In the genomic region with DNA sequence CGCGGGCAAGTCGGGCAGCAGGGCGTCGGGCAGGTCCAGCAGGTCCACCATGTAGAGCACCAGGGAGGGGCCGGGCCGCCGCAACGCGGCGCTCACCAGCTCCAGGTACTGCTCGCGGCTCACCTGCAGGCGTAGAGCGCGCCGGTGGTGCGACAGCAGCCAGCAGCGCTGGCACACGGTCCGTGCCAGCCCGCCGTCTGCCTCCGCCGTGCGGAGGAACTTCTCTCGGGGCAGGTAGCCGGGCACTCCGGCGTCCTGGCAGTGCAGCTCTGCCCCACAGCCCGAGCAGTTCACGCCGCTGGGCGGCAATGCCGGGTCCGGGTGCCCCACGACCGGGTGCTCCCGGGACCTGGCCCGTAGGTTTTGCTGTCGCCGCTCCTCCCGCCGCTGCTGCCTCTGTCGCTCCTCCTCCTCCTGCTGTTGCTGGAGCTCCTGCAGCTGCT, we compare ENCODE assay signal across 1 cellular context.
TF ChIP-seq lines count a peak whose summit lies in the region.

No MANE protein-coding gene starts in this region.

TF ChIP-seq in HepG2, 621 proteins besides CTCF, POLR2A, EP300 and RAD21 (continued from another document and continues in another):
- TF ChIP-seq, protein P1, sequence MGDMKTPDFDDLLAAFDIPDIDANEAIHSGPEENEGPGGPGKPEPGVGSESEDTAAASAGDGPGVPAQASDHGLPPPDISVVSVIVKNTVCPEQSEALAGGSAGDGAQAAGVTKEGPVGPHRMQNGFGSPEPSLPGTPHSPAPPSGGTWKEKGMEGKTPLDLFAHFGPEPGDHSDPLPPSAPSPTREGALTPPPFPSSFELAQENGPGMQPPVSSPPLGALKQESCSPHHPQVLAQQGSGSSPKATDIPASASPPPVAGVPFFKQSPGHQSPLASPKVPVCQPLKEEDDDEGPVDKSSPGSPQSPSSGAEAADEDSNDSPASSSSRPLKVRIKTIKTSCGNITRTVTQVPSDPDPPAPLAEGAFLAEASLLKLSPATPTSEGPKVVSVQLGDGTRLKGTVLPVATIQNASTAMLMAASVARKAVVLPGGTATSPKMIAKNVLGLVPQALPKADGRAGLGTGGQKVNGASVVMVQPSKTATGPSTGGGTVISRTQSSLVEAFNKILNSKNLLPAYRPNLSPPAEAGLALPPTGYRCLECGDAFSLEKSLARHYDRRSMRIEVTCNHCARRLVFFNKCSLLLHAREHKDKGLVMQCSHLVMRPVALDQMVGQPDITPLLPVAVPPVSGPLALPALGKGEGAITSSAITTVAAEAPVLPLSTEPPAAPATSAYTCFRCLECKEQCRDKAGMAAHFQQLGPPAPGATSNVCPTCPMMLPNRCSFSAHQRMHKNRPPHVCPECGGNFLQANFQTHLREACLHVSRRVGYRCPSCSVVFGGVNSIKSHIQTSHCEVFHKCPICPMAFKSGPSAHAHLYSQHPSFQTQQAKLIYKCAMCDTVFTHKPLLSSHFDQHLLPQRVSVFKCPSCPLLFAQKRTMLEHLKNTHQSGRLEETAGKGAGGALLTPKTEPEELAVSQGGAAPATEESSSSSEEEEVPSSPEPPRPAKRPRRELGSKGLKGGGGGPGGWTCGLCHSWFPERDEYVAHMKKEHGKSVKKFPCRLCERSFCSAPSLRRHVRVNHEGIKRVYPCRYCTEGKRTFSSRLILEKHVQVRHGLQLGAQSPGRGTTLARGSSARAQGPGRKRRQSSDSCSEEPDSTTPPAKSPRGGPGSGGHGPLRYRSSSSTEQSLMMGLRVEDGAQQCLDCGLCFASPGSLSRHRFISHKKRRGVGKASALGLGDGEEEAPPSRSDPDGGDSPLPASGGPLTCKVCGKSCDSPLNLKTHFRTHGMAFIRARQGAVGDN (CRISPR knock-in tag; IDR thresholded peaks at IDR 0.05) = peak; percentile 57
- no peak for TF ChIP-seq KLF13 (CRISPR knock-in tag; IDR thresholded peaks at IDR 0.05)
- TF ChIP-seq HES4 (CRISPR knock-in tag; IDR thresholded peaks at IDR 0.05; ENCODE audit: borderline replicate concordance) = peak; percentile 72
- TF ChIP-seq, protein P2, sequence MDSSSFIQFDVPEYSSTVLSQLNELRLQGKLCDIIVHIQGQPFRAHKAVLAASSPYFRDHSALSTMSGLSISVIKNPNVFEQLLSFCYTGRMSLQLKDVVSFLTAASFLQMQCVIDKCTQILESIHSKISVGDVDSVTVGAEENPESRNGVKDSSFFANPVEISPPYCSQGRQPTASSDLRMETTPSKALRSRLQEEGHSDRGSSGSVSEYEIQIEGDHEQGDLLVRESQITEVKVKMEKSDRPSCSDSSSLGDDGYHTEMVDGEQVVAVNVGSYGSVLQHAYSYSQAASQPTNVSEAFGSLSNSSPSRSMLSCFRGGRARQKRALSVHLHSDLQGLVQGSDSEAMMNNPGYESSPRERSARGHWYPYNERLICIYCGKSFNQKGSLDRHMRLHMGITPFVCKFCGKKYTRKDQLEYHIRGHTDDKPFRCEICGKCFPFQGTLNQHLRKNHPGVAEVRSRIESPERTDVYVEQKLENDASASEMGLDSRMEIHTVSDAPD (CRISPR knock-in tag; IDR thresholded peaks at IDR 0.05) = 0 out of 2 replicates have a peak, but pooled peaks have one; percentile 27
- no peak for TF ChIP-seq REXO4 (CRISPR knock-in tag; IDR thresholded peaks at IDR 0.05; ENCODE audit: borderline replicate concordance)
- TF ChIP-seq, protein P3, sequence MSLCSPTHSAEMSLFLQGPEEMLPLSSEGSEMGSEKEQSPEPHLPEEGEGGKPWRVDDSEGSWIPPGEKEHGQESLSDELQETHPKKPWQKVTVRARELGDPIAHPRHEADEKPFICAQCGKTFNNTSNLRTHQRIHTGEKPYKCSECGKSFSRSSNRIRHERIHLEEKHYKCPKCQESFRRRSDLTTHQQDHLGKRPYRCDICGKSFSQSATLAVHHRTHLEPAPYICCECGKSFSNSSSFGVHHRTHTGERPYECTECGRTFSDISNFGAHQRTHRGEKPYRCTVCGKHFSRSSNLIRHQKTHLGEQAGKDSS (CRISPR knock-in tag; IDR thresholded peaks at IDR 0.05; ENCODE audit: borderline replicate concordance, low read depth) = no peak
- TF ChIP-seq, protein P4, sequence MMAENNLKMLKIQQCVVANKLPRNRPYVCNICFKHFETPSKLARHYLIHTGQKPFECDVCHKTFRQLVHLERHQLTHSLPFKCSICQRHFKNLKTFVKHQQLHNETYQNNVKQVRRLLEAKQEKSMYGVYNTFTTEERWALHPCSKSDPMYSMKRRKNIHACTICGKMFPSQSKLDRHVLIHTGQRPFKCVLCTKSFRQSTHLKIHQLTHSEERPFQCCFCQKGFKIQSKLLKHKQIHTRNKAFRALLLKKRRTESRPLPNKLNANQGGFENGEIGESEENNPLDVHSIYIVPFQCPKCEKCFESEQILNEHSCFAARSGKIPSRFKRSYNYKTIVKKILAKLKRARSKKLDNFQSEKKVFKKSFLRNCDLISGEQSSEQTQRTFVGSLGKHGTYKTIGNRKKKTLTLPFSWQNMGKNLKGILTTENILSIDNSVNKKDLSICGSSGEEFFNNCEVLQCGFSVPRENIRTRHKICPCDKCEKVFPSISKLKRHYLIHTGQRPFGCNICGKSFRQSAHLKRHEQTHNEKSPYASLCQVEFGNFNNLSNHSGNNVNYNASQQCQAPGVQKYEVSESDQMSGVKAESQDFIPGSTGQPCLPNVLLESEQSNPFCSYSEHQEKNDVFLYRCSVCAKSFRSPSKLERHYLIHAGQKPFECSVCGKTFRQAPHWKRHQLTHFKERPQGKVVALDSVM (CRISPR knock-in tag; IDR thresholded peaks at IDR 0.05) = 0 out of 2 replicates have a peak, but pooled peaks have one; percentile 32
- TF ChIP-seq, protein P5, sequence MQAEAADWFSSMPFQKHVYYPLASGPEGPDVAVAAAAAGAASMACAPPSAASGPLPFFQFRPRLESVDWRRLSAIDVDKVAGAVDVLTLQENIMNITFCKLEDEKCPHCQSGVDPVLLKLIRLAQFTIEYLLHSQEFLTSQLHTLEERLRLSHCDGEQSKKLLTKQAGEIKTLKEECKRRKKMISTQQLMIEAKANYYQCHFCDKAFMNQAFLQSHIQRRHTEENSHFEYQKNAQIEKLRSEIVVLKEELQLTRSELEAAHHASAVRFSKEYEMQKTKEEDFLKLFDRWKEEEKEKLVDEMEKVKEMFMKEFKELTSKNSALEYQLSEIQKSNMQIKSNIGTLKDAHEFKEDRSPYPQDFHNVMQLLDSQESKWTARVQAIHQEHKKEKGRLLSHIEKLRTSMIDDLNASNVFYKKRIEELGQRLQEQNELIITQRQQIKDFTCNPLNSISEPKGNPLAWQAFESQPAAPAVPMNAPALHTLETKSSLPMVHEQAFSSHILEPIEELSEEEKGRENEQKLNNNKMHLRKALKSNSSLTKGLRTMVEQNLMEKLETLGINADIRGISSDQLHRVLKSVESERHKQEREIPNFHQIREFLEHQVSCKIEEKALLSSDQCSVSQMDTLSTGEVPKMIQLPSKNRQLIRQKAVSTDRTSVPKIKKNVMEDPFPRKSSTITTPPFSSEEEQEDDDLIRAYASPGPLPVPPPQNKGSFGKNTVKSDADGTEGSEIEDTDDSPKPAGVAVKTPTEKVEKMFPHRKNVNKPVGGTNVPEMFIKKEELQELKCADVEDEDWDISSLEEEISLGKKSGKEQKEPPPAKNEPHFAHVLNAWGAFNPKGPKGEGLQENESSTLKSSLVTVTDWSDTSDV (CRISPR knock-in tag; IDR thresholded peaks at IDR 0.05) = 0 out of 2 replicates have a peak, but pooled peaks have one; percentile 29
- no peak for TF ChIP-seq GPN1 (CRISPR knock-in tag; IDR thresholded peaks at IDR 0.05; ENCODE audit: borderline replicate concordance)
- TF ChIP-seq REPIN1 (CRISPR knock-in tag; IDR thresholded peaks at IDR 0.05; ENCODE audit: borderline replicate concordance, low read depth) = no peak
- 0 out of 2 replicates have a peak, but pooled peaks have one; percentile 25 for TF ChIP-seq SATB2 (CRISPR knock-in tag; IDR thresholded peaks at IDR 0.05)
- TF ChIP-seq, protein P6, sequence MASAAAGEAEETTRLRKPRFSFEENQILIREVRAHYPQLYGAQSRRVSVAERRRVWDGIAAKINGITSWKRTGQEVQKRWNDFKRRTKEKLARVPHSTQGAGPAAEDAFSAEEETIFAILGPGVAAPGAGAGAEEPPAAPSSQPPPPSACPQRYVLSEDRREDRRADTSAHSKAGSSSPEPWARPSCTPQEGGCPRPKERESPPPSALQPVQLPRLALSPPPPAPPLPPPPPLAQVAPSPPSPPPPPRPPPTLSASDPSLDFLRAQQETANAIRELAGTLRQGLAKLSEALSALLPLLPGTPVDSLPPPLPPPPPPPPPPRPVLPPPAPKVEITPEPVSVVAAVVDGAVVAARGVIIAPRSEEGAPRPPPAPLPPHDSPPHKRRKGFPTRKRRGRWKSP (CRISPR knock-in tag; IDR thresholded peaks at IDR 0.05) = peak; percentile 94
- no peak for TF ChIP-seq NAIF1 (CRISPR knock-in tag; IDR thresholded peaks at IDR 0.05; ENCODE audit: borderline replicate concordance)
- TF ChIP-seq ZNF350 (CRISPR knock-in tag; IDR thresholded peaks at IDR 0.05; ENCODE audit: borderline replicate concordance, low read depth) = no peak
- TF ChIP-seq FOXK2 (IDR thresholded peaks at IDR 0.05) = no peak
- TF ChIP-seq ZNF670 (CRISPR knock-in tag; IDR thresholded peaks at IDR 0.05; ENCODE audit: borderline replicate concordance) = peak; percentile 90; the same call in 1 of the 2 replicates
- TF ChIP-seq SMYD3 (CRISPR knock-in tag; IDR thresholded peaks at IDR 0.05) = no peak
- 0 out of 2 replicates have a peak, but pooled peaks have one; percentile 27 for TF ChIP-seq NCOA1 (CRISPR knock-in tag; IDR thresholded peaks at IDR 0.05)
- TF ChIP-seq, protein P7, sequence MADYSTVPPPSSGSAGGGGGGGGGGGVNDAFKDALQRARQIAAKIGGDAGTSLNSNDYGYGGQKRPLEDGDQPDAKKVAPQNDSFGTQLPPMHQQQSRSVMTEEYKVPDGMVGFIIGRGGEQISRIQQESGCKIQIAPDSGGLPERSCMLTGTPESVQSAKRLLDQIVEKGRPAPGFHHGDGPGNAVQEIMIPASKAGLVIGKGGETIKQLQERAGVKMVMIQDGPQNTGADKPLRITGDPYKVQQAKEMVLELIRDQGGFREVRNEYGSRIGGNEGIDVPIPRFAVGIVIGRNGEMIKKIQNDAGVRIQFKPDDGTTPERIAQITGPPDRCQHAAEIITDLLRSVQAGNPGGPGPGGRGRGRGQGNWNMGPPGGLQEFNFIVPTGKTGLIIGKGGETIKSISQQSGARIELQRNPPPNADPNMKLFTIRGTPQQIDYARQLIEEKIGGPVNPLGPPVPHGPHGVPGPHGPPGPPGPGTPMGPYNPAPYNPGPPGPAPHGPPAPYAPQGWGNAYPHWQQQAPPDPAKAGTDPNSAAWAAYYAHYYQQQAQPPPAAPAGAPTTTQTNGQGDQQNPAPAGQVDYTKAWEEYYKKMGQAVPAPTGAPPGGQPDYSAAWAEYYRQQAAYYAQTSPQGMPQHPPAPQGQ (CRISPR knock-in tag; IDR thresholded peaks at IDR 0.05; ENCODE audit: borderline replicate concordance) = no peak
- TF ChIP-seq JUND (CRISPR knock-in tag; IDR thresholded peaks at IDR 0.05) = no peak
- no peak for TF ChIP-seq IRF2 (CRISPR knock-in tag; IDR thresholded peaks at IDR 0.05)
- TF ChIP-seq TCF7 (IDR thresholded peaks at IDR 0.05; ENCODE audit: low read depth) = no peak
- no peak for TF ChIP-seq SIN3B (IDR thresholded peaks at IDR 0.05; ENCODE audit: low read length)
- TF ChIP-seq, protein P8, sequence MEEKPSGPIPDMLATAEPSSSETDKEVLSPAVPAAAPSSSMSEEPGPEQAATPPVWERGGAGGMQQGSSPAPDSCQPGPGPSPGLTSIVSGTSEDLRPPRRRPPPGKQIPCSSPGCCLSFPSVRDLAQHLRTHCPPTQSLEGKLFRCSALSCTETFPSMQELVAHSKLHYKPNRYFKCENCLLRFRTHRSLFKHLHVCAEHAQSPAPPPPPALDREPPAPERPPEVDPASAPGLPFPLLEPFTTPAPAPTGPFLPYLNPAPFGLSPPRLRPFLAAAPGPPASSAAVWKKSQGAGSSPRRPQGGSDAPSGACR (CRISPR knock-in tag; IDR thresholded peaks at IDR 0.05) = 0 out of 2 replicates have a peak, but pooled peaks have one; percentile 21
- TF ChIP-seq, protein P9, sequence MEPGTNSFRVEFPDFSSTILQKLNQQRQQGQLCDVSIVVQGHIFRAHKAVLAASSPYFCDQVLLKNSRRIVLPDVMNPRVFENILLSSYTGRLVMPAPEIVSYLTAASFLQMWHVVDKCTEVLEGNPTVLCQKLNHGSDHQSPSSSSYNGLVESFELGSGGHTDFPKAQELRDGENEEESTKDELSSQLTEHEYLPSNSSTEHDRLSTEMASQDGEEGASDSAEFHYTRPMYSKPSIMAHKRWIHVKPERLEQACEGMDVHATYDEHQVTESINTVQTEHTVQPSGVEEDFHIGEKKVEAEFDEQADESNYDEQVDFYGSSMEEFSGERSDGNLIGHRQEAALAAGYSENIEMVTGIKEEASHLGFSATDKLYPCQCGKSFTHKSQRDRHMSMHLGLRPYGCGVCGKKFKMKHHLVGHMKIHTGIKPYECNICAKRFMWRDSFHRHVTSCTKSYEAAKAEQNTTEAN (CRISPR knock-in tag; conservative IDR thresholded peaks at IDR 0.05) = no peak
- peak; percentile 74; the same call in 1 of the 2 replicates for TF ChIP-seq ZNF709 (CRISPR knock-in tag; IDR thresholded peaks at IDR 0.05)
- 0 out of 2 replicates have a peak, but pooled peaks have one; percentile 20 for TF ChIP-seq FOXC1 (CRISPR knock-in tag; IDR thresholded peaks at IDR 0.05; ENCODE audit: borderline replicate concordance)
- no peak for TF ChIP-seq ZC3H4 (CRISPR knock-in tag; IDR thresholded peaks at IDR 0.05; ENCODE audit: borderline replicate concordance)
- TF ChIP-seq ARID2 (CRISPR knock-in tag; IDR thresholded peaks at IDR 0.05; ENCODE audit: borderline replicate concordance) = 0 out of 2 replicates have a peak, but pooled peaks have one; percentile 5
- TF ChIP-seq, protein P10, sequence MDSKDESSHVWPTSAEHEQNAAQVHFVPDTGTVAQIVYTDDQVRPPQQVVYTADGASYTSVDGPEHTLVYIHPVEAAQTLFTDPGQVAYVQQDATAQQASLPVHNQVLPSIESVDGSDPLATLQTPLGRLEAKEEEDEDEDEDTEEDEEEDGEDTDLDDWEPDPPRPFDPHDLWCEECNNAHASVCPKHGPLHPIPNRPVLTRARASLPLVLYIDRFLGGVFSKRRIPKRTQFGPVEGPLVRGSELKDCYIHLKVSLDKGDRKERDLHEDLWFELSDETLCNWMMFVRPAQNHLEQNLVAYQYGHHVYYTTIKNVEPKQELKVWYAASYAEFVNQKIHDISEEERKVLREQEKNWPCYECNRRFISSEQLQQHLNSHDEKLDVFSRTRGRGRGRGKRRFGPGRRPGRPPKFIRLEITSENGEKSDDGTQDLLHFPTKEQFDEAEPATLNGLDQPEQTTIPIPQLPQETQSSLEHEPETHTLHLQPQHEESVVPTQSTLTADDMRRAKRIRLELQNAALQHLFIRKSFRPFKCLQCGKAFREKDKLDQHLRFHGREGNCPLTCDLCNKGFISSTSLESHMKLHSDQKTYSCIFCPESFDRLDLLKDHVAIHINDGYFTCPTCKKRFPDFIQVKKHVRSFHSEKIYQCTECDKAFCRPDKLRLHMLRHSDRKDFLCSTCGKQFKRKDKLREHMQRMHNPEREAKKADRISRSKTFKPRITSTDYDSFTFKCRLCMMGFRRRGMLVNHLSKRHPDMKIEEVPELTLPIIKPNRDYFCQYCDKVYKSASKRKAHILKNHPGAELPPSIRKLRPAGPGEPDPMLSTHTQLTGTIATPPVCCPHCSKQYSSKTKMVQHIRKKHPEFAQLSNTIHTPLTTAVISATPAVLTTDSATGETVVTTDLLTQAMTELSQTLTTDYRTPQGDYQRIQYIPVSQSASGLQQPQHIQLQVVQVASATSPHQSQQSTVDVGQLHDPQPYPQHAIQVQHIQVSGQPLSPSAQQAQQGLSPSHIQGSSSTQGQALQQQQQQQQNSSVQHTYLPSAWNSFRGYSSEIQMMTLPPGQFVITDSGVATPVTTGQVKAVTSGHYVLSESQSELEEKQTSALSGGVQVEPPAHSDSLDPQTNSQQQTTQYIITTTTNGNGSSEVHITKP (CRISPR knock-in tag; IDR thresholded peaks at IDR 0.05; ENCODE audit: low read depth) = no peak
- TF ChIP-seq NFATC3 (CRISPR knock-in tag; IDR thresholded peaks at IDR 0.05) = no peak
- TF ChIP-seq HNRNPK (IDR thresholded peaks at IDR 0.05; ENCODE audit: low read depth, low read length, poor library complexity, severe bottlenecking) = peak; percentile 40
- TF ChIP-seq HNRNPL (IDR thresholded peaks at IDR 0.05; ENCODE audit: low read depth, low read length) = 0 out of 2 replicates have a peak, but pooled peaks have one; percentile 36
